ENCODE assay signal across 1 cellular context in genomic region chr22:27780161-27780575, GRCh38.
TF ChIP-seq lines count a peak whose summit lies in the region.

No MANE protein-coding gene starts in this region.

TF ChIP-seq in GM23338, 12 proteins besides CTCF, POLR2A, EP300 and RAD21 (continued from another document):
- no peak for TF ChIP-seq POLR2AphosphoS5 (IDR thresholded peaks at IDR 0.05; ENCODE audit: low read depth)
- TF ChIP-seq ZNF114 (CRISPR knock-in tag; IDR thresholded peaks at IDR 0.05), result no peak
- TF ChIP-seq STAT1 (IDR thresholded peaks at IDR 0.05; ENCODE audit: unreplicated experiment), result no peak
- TF ChIP-seq CREB1 (CRISPR knock-in tag; IDR thresholded peaks at IDR 0.05; ENCODE audit: low read depth), result no peak
- no peak for TF ChIP-seq ZNF462 (CRISPR knock-in tag; IDR thresholded peaks at IDR 0.05)
- TF ChIP-seq ZNF331 (CRISPR knock-in tag; IDR thresholded peaks at IDR 0.05; ENCODE audit: low read depth), result no peak
